19 cellular contexts compared by ENCODE assay signal in the genomic region with DNA sequence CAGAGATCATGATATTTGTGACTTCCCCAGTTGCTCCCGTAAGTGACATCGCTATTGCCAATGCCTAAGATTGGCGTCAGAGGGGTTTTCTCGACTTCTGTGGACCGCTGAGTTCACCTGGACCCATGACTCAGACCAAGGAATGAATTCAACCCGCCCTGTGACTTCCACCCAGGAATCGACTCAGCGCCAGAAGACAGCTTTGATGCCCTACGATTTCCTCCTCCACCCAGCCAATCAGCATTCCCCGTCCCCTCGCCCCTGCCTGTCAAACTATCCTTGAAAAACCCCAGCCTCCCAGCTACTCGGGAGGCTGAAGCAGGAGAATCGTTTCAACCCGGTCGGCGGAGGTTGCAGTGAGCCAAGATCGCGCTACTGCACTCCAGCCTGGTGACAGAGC. TPM values are rescaled to one million over a fixed set of nuclear protein-coding genes. Genes with fewer than 3 reads are reported as not detected.
A peak's percentile ranks its signal among the peaks of the same experiment; 100 is the strongest.
DNase-seq lines count a peak whose midpoint lies in the region; ATAC-seq and TF ChIP-seq lines count a peak whose summit lies in the region.
"Had no signal": no experiment of that assay in that cellular context is flagged by ENCODE, and none has a peak within 500 bp of the region (broad histone marks: within the 10 kb centered on the region; RNA-seq: fewer than 3 reads in every experiment).

No MANE protein-coding gene starts in this region.

- H3K27me3 ChIP-seq in esophagus squamous epithelium: peaks cover 0 to 100% (median 15%) of the 10 kb centered on the region in 4 donors

- DNase-seq in NCI-H1105 treated with DMSO at 0.1 percent for 48 hours (lab: John Stamatoyannopoulos, UW) (peak; percentile 8), NCI-H1105 (lab: John Stamatoyannopoulos, UW) (no peak), LoVo (ENCODE audit: low spot score) (peak; percentile 36), islet precursor cell (peak; percentile 69), esophagus squamous epithelium (lab: John Stamatoyannopoulos, UW) (no peak)
- no peak for DNase-seq in stimulated activated CD4-positive, alpha-beta T cell treated with anti-CD3 and anti-CD28 coated beads, Interleukin-12 subunit alpha, Interleukin-12 subunit beta, amount 100 ng/mL, for 4 hours
- DNase-seq: KG1, NCI-H1417 treated with DMSO at 0.1 percent for 48 hours, NCI-H187 treated with DMSO at 0.1 percent for 48 hours, NCI-H2107, NCI-H510A, NCI-H748 treated with DMSO at 0.1 percent for 48 hours, T-cell had no signal

- ATAC-seq in GM21526 (IDR thresholded peaks at IDR 0.05; ENCODE audit: low FRiP score, unreplicated experiment) (no peak), HG03571 (IDR thresholded peaks at IDR 0.05; ENCODE audit: unreplicated experiment) (no peak)
- ATAC-seq: SK-N-SH treated with all-trans-retinoic acid at 6 μM for 48 hours, T-cell had no signal

- no peak overlapping the region for H3K4me3 ChIP-seq in esophagus squamous epithelium
- H3K4me3 ChIP-seq: BLaER1 treated with 17β-estradiol and CSF1 and Interleukin-3, amounts not matched to agents 10 nM and 100 nM had no signal

- H3K9me3 ChIP-seq in esophagus squamous epithelium: peaks cover 0 to 8% (median 7%) of the 10 kb centered on the region in 3 donors

- H3K4me1 ChIP-seq in esophagus squamous epithelium: peaks cover 0 to 6% (median 0%) of the 10 kb centered on the region in 3 donors

- 55 to 60% methylated on average over 14 to 17 of the region's 18 CpGs for WGBS in esophagus squamous epithelium, 2 donors

- no peak for TF ChIP-seq CTCF in esophagus squamous epithelium (IDR thresholded peaks at IDR 0.05)

- no peak overlapping the region for H3K27ac ChIP-seq in esophagus squamous epithelium
- H3K27ac ChIP-seq: 22Rv1; BLaER1 treated with 17β-estradiol and CSF1 and Interleukin-3, amounts not matched to agents 10 nM and 100 nM; HL-60 had no signal

- H3K36me3 ChIP-seq in esophagus squamous epithelium: no peaks in the 10 kb centered on the region
- H3K36me3 ChIP-seq: BLaER1 treated with 17β-estradiol and CSF1 and Interleukin-3, amounts not matched to agents 10 nM and 100 nM had no signal

- intact Hi-C loops in esophagus squamous epithelium (cut with DNase I): no loop called here

- no peak for TF ChIP-seq POLR2A in esophagus squamous epithelium (IDR thresholded peaks at IDR 0.05)

RNA-seq across cellular contexts. Expression of gene MICALL2, which starts 58.3 kb away (rescaled TPM):
- total RNA-seq in esophagus squamous epithelium: 10 to 100 TPM; 14.1 to 17.5 (median 16.5) TPM

Comparison
In these comparisons a context has a peak if more than half of its experiments do, and no peak if none do; other contexts are left out.
1. DNase-seq: peak in NCI-H1105 treated with DMSO at 0.1 percent for 48 hours (single experiment), LoVo (single experiment) and islet precursor cell (single experiment); none in NCI-H1105 (single experiment), stimulated activated CD4-positive, alpha-beta T cell treated with anti-CD3 and anti-CD28 coated beads, Interleukin-12 subunit alpha, Interleukin-12 subunit beta, amount 100 ng/mL, for 4 hours (single experiment) and esophagus squamous epithelium (single experiment).